Comparison of ENCODE assay signal across 8 cellular contexts in genomic region chr6:158207452-158207788, GRCh38. TPM values are rescaled to one million over a fixed set of nuclear protein-coding genes. Genes with fewer than 3 reads are reported as not detected.
DNase-seq lines count a peak whose midpoint lies in the region; ATAC-seq, FAIRE-seq and TF ChIP-seq lines count a peak whose summit lies in the region.

No MANE protein-coding gene starts in this region.

- no peak overlapping the region for H3K4me3 ChIP-seq in small intestine (ENCODE audit: low read depth in 1 of 2, low read length in 2 of 2)

- 54 to 64% (median 58%) methylated on average over 3 of the region's 3 CpGs for WGBS in small intestine, 3 donors

- H3K27me3 ChIP-seq in small intestine (ENCODE audit: control insufficient read depth in 2 of 2, insufficient read depth in 2 of 2, low read length in 2 of 2) = no peaks in the 10 kb centered on the region

- FAIRE-seq in GM12891 (lab: Jason Lieb, UNC) (peak; percentile 88), small intestine (lab: Jason Lieb, UNC) (no peak)

- intact Hi-C loops in cardiac septum (cut with DNase I) = no loop called here

- DNase-seq in GM12891 (ENCODE audit: insufficient read length, low spot score) = peak; percentile 52
- peak; percentile 80 for DNase-seq in dermis blood vessel endothelial cell
- no peak for DNase-seq in cardiac septum (ENCODE audit: low spot score)
- DNase-seq in T-helper 9 cell = no peak
- no peak for DNase-seq in HuH-7 (ENCODE audit: low spot score)
- DNase-seq in small intestine = no peak

- TF ChIP-seq POLR2A in GM12891 (IDR thresholded peaks at IDR 0.05; ENCODE audit: low read depth, low read length) = no peak

- no peaks in the 10 kb centered on the region for H3K36me3 ChIP-seq in small intestine (ENCODE audit: control insufficient read depth in 2 of 2, insufficient read depth in 2 of 2, low read length in 2 of 2)

- no peak overlapping the region for H3K27ac ChIP-seq in small intestine (ENCODE audit: low read depth in 1 of 2, low read length in 1 of 2)

- no peaks in the 10 kb centered on the region for H3K4me1 ChIP-seq in small intestine (ENCODE audit: control insufficient read depth in 2 of 2, insufficient read depth in 1 of 2, low read depth in 1 of 2, low read length in 1 of 2)

- ATAC-seq in GM21447 (IDR thresholded peaks at IDR 0.05; ENCODE audit: unreplicated experiment) = peak; percentile 98
- peak; percentile 91 for ATAC-seq in HG03565 (IDR thresholded peaks at IDR 0.05; ENCODE audit: unreplicated experiment)

- H3K9me3 ChIP-seq in small intestine (ENCODE audit: control insufficient read depth, low read depth) = no peaks in the 10 kb centered on the region

TF ChIP-seq in GM12891, 5 proteins besides CTCF, POLR2A, EP300 and RAD21:
- TF ChIP-seq SPI1 (IDR thresholded peaks at IDR 0.05; ENCODE audit: low read depth, low read length) (no peak), PAX5 (IDR thresholded peaks at IDR 0.05; ENCODE audit: insufficient read depth, low read length, severe bottlenecking) (no peak), POU2F2 (IDR thresholded peaks at IDR 0.05; ENCODE audit: low read depth, low read length) (peak; percentile 23; the same call in 1 of the 2 replicates)
TF ChIP-seq in GM12891: peak in this region for 1.

RNA-seq across cellular contexts. Expression of gene GTF2H5, which starts 39.3 kb away (rescaled TPM):
- 14.0 TPM for polyA plus RNA-seq in GM12891 (2012; ENCODE audit: low read depth, missing spikeins)
- total RNA-seq in dermis blood vessel endothelial cell (4.9 and 7.2 TPM in 2 replicates), cardiac septum (20.5 TPM)
- 1 to 10 TPM; 2.4 to 6.4 (median 3.6) TPM for polyA plus RNA-seq in small intestine

RNA-seq across cellular contexts. Expression of gene SERAC1, which starts 39.4 kb away (rescaled TPM):
- polyA plus RNA-seq in GM12891 (2012; ENCODE audit: low read depth, missing spikeins) = 0.27 TPM
- total RNA-seq in dermis blood vessel endothelial cell (9.3 and 11.9 TPM in 2 replicates), cardiac septum (4.1 TPM)
- 1 to 10 TPM; 3.7 to 5.4 (median 4.5) TPM for polyA plus RNA-seq in small intestine

Comparison
In these comparisons a context has a peak if more than half of its experiments do, and no peak if none do; other contexts are left out.
1. DNase-seq: peak in GM12891 (single experiment) and dermis blood vessel endothelial cell (single experiment); none in cardiac septum (single experiment), T-helper 9 cell (single experiment), HuH-7 (single experiment) and small intestine (single experiment).